1 cellular context compared by ENCODE assay signal in genomic region chr2:144454466-144455287, GRCh38.
TF ChIP-seq lines count a peak whose summit lies in the region.

No MANE protein-coding gene starts in this region.

TF ChIP-seq in K562, 482 proteins besides CTCF, POLR2A, EP300 and RAD21 (continued from another document):
- TF ChIP-seq ZBTB2 (IDR thresholded peaks at IDR 0.05) (no peak), POLR2AphosphoS5 (IDR thresholded peaks at IDR 0.05; ENCODE audit: control insufficient read depth, insufficient read depth, low read depth, low read length) (no peak), TRIM25 (IDR thresholded peaks at IDR 0.05; ENCODE audit: borderline replicate concordance) (no peak), THRA (IDR thresholded peaks at IDR 0.05) (no peak), ZNF699 (CRISPR knock-in tag; IDR thresholded peaks at IDR 0.05; ENCODE audit: insufficient replicate concordance) (no peak), CBFA2T3 (IDR thresholded peaks at IDR 0.05) (peak; percentile 84), E2F8 (IDR thresholded peaks at IDR 0.05; ENCODE audit: low read depth, partially characterized antibody) (no peak), NR2C2 (CRISPR knock-in tag; IDR thresholded peaks at IDR 0.05) (no peak), NR2C2 (tag; IDR thresholded peaks at IDR 0.05) (no peak), SMAD3 (CRISPR knock-in tag; conservative IDR thresholded peaks at IDR 0.05) (no peak), TCF3 (CRISPR knock-in tag; IDR thresholded peaks at IDR 0.05) (peak; percentile 63), PHF20 (IDR thresholded peaks at IDR 0.05; ENCODE audit: partially characterized antibody) (no peak), MEIS2 (IDR thresholded peaks at IDR 0.05; ENCODE audit: partially characterized antibody) (peak; percentile 78), CBX3 (IDR thresholded peaks at IDR 0.05; ENCODE audit: borderline replicate concordance in 1 of 2, low read length in 2 of 2) (no peak), VEZF1 (CRISPR knock-in tag; IDR thresholded peaks at IDR 0.05) (no peak), THAP7 (CRISPR knock-in tag; IDR thresholded peaks at IDR 0.05) (no peak), EP400 (IDR thresholded peaks at IDR 0.05) (no peak), ZNF282 (CRISPR knock-in tag; IDR thresholded peaks at IDR 0.05) (no peak)
